In genomic region chr15:58762731-58763130, GRCh38 we compare ENCODE assay signal across 17 cellular contexts.
"Had no signal": no experiment of that assay in that cellular context is flagged by ENCODE, and none has a peak within 500 bp of the region (broad histone marks: within the 10 kb centered on the region; RNA-seq: fewer than 3 reads in every experiment).

No MANE protein-coding gene starts in this region.

- ATAC-seq: activated CD8-positive, alpha-beta T cell treated with anti-CD3 and anti-CD28 coated beads, Interleukin-2, amount 10 ng/mL, durations not matched to agents 7 days and 5 days; activated T-cell treated with anti-CD3 and anti-CD28 coated beads, Interleukin-2, amount 50 U/mL, for 4 hours; body of pancreas; foreskin keratinocyte; left cardiac atrium; mucosa of descending colon had no signal

- H3K4me1 Mint-ChIP-seq: activated CD4-positive, alpha-beta T cell treated with anti-CD3 and anti-CD28 coated beads, Interleukin-2, amount 10 ng/mL, durations not matched to agents 7 days and 5 days; naive B cell had no signal

- H3K4me3 Mint-ChIP-seq: activated CD4-positive, alpha-beta T cell treated with anti-CD3 and anti-CD28 coated beads, Interleukin-2, amount 10 ng/mL, durations not matched to agents 7 days and 5 days; activated CD8-positive, alpha-beta T cell treated with anti-CD3 and anti-CD28 coated beads, Interleukin-2, amount 10 ng/mL, durations not matched to agents 7 days and 5 days; activated naive CD4-positive, alpha-beta T cell treated with anti-CD3 and anti-CD28 coated beads for 36 hours; activated T-cell treated with anti-CD3 and anti-CD28 coated beads, Interleukin-2, amount 50 U/mL, for 4 hours; naive B cell had no signal

- DNase-seq: activated CD4-positive, alpha-beta T cell treated with anti-CD3 and anti-CD28 coated beads, Interleukin-2, amount 10 ng/mL, durations not matched to agents 7 days and 5 days; activated CD8-positive, alpha-beta T cell treated with anti-CD3 and anti-CD28 coated beads, Interleukin-2, amount 10 ng/mL, durations not matched to agents 7 days and 5 days; activated naive CD4-positive, alpha-beta T cell treated with anti-CD3 and anti-CD28 coated beads for 36 hours; activated T-cell treated with anti-CD3 and anti-CD28 coated beads, Interleukin-2, amount 50 U/mL, for 4 hours; body of pancreas; colonic mucosa; foreskin keratinocyte; hippocampal formation; left cardiac atrium; mesenchymal stem cell; mucosa of descending colon; naive B cell; stimulated activated CD4-positive, alpha-beta T cell treated with anti-CD3 and anti-CD28 coated beads, Interleukin-12 subunit alpha, Interleukin-12 subunit beta, amount 100 ng/mL, for 4 hours; stimulated activated CD4-positive, alpha-beta T cell treated with anti-CD3 and anti-CD28 coated beads, Interleukin-1b, Interleukin-23, amount 100 ng/mL, for 48 hours; stimulated activated CD8-positive, alpha-beta memory T cell treated with anti-CD3 and anti-CD28 coated beads, Interleukin-4, amount 100 ng/mL, for 48 hours; stimulated activated naive CD4-positive, alpha-beta T cell; thyroid gland had no signal

- H3K27ac Mint-ChIP-seq: activated CD4-positive, alpha-beta T cell treated with anti-CD3 and anti-CD28 coated beads, Interleukin-2, amount 10 ng/mL, durations not matched to agents 7 days and 5 days; activated CD8-positive, alpha-beta T cell treated with anti-CD3 and anti-CD28 coated beads, Interleukin-2, amount 10 ng/mL, durations not matched to agents 7 days and 5 days; activated naive CD4-positive, alpha-beta T cell treated with anti-CD3 and anti-CD28 coated beads for 36 hours; naive B cell had no signal
